ENCODE assay signal across 14 cellular contexts in the genomic region with DNA sequence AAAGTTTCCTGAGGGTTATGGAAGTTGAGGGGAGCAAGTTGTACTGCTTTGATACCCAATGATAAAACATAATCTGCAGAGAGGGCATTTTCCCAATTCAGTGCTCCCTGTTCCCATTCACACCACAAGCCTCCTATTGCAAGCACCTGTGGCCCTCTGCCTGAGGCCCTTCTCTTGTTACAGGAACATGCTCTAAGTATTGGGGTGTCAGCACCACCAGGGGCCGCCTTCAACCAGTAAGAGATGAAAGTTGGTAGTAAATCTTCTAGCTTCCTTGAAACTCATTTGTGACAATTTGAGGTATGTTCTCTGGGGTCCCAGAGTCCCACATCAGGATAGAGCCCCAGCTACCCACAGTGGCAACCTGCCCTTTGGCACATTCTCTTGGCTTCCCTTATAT.
DNase-seq lines count a peak whose midpoint lies in the region; ATAC-seq and TF ChIP-seq lines count a peak whose summit lies in the region.
"Had no signal": no experiment of that assay in that cellular context is flagged by ENCODE, and none has a peak within 500 bp of the region (broad histone marks: within the 10 kb centered on the region; RNA-seq: fewer than 3 reads in every experiment).

No MANE protein-coding gene starts in this region.

- H4K20me1 ChIP-seq in OCI-LY3 (ENCODE audit: insufficient read depth, low read length), result no peaks in the 10 kb centered on the region

- H3K79me2 ChIP-seq in OCI-LY3 (ENCODE audit: low read length), result no peaks in the 10 kb centered on the region

- peak; percentile 65 for ATAC-seq in GM19372 (IDR thresholded peaks at IDR 0.05; ENCODE audit: low read depth, unreplicated experiment)
- ATAC-seq in HG02763 (IDR thresholded peaks at IDR 0.05; ENCODE audit: unreplicated experiment), result peak; percentile 67
- ATAC-seq: activated CD8-positive, alpha-beta memory T cell treated with anti-CD3 and anti-CD28 coated beads, Interleukin-2, amount 10 ng/mL, durations not matched to agents 7 days and 5 days had no signal

- H3K4me1 ChIP-seq in OCI-LY3 (ENCODE audit: low read length) (peaks cover 7% of the 10 kb centered on the region), esophagus squamous epithelium (peaks cover 0 to 3% (median 0%) of the 10 kb centered on the region in 3 donors)
- H3K4me1 ChIP-seq: colonic mucosa had no signal

- WGBS in esophagus squamous epithelium, 2 donors, result 83 to 92% methylated on average over 1 of the region's 1 CpG

- no peak overlapping the region for H3K4me2 ChIP-seq in OCI-LY3 (ENCODE audit: low read length)

- no peak for TF ChIP-seq POLR2A in esophagus squamous epithelium (IDR thresholded peaks at IDR 0.05)

- intact Hi-C loops in esophagus squamous epithelium (cut with DNase I), result no loop called here

- H2AFZ ChIP-seq in OCI-LY3 (ENCODE audit: low read depth, low read length), result no peak overlapping the region

- H3K27me3 ChIP-seq in OCI-LY3 (ENCODE audit: low read depth, low read length) (no peaks in the 10 kb centered on the region), esophagus squamous epithelium (no peaks in the 10 kb centered on the region)
- H3K27me3 ChIP-seq: colonic mucosa had no signal

- H3K4me3 ChIP-seq in GM12875 (ENCODE audit: low read depth, low read length), result no peak overlapping the region
- H3K4me3 ChIP-seq in OCI-LY3 (ENCODE audit: low read length), result no peak overlapping the region
- H3K4me3 ChIP-seq in esophagus squamous epithelium, result no peak overlapping the region
- H3K4me3 ChIP-seq: colonic mucosa had no signal

- H3K9me3 ChIP-seq in OCI-LY3 (ENCODE audit: insufficient read depth, low read length), result no peaks in the 10 kb centered on the region
- H3K9me3 ChIP-seq in esophagus squamous epithelium, result no peaks in the 10 kb centered on the region
- H3K9me3 ChIP-seq: colonic mucosa had no signal

- no peak for DNase-seq in CD1c-positive myeloid dendritic cell (ENCODE audit: extremely low spot score)
- DNase-seq in HUDEP-2 (lab: John Stamatoyannopoulos, UW; ENCODE audit: unreplicated experiment in 76 of 76), result no peak
- no peak for DNase-seq in substantia nigra (lab: John Stamatoyannopoulos, UW)
- no peak for DNase-seq in esophagus squamous epithelium (lab: John Stamatoyannopoulos, UW)
- DNase-seq: activated CD8-positive, alpha-beta memory T cell treated with anti-CD3 and anti-CD28 coated beads, Interleukin-2, amount 10 ng/mL, durations not matched to agents 7 days and 5 days; colonic mucosa; NCI-H1417; NCI-H69; SHP77; stimulated activated naive CD4-positive, alpha-beta T cell treated with Interleukin-2 at 50 U/mL for 16 hours had no signal

- no peak overlapping the region for H3K9ac ChIP-seq in OCI-LY3 (ENCODE audit: low read length)

- H3K36me3 ChIP-seq in OCI-LY3 (replicated peaks; ENCODE audit: low read depth, low read length), result no peaks in the 10 kb centered on the region
- H3K36me3 ChIP-seq in esophagus squamous epithelium, result no peaks in the 10 kb centered on the region
- H3K36me3 ChIP-seq: colonic mucosa had no signal

- H3K27ac ChIP-seq in OCI-LY3 (ENCODE audit: low read length) (no peak overlapping the region), substantia nigra (ENCODE audit: low read depth, low read length, poor library complexity, severe bottlenecking) (no peak overlapping the region), esophagus squamous epithelium (no peak overlapping the region)
- H3K27ac ChIP-seq: colonic mucosa had no signal

- TF ChIP-seq CTCF in GM12875 (IDR thresholded peaks at IDR 0.05; ENCODE audit: borderline replicate concordance, insufficient read depth, low read depth, low read length) (0 out of 2 replicates have a peak, but pooled peaks have one; percentile 11), OCI-LY3 (IDR thresholded peaks at IDR 0.05; ENCODE audit: low read depth, low read length) (peak; percentile 19; the same call in 1 of the 2 replicates), esophagus squamous epithelium (IDR thresholded peaks at IDR 0.05) (no peak)

Comparison
In these comparisons a context has a peak if more than half of its experiments do, and no peak if none do; other contexts are left out.
1. CTCF ChIP-seq: peak in GM12875 (single experiment) and OCI-LY3 (single experiment); none in esophagus squamous epithelium (0 of 6).